In genomic region chr15:58331562-58331902, GRCh38 we compare ENCODE assay signal across 8 cellular contexts.
A peak's percentile ranks its signal among the peaks of the same experiment; 100 is the strongest.
DNase-seq lines count a peak whose midpoint lies in the region; ATAC-seq and TF ChIP-seq lines count a peak whose summit lies in the region.

No MANE protein-coding gene starts in this region.

- no peaks in the 10 kb centered on the region for H3K27me3 ChIP-seq in heart right ventricle

- H3K4me3 Mint-ChIP-seq in WTC11, result no peak overlapping the region
- peak overlapping the region; percentile 30 to 64 for H3K4me3 Mint-ChIP-seq in stimulated activated naive CD8-positive, alpha-beta T cell treated with anti-CD3 and anti-CD28 coated beads, Interleukin-15, amount 100 ng/mL, for 72 hours

- no peaks in the 10 kb centered on the region for H3K36me3 ChIP-seq in heart right ventricle

- ATAC-seq in HG03108 (IDR thresholded peaks at IDR 0.05; ENCODE audit: unreplicated experiment) (peak; percentile 4), WTC11 (peak; percentile 20; the same call in 1 of the 2 replicates), heart right ventricle (peak; percentile 13 to 42 (median 26)), HG03442 (IDR thresholded peaks at IDR 0.05; ENCODE audit: unreplicated experiment) (no peak)
- no peak for ATAC-seq in stimulated activated naive CD8-positive, alpha-beta T cell treated with anti-CD3 and anti-CD28 coated beads, Interleukin-15, amount 100 ng/mL, for 72 hours

- 28 to 48% methylated on average over 2 of the region's 2 CpGs for WGBS in heart right ventricle, 2 donors

- POLR2A ChIA-PET in WTC11 (lab: Charles Lee), result no interaction called here

- H3K27ac ChIP-seq in heart right ventricle, result peak overlapping the region; percentile 7 to 95 (median 88)

- intact Hi-C loops in heart right ventricle (cut with DNase I), result loop anchor here in 3 of 10 donors (5.0 to 10.0 kb wide), 6 partner anchors 63 to 603 kb away; partner anchors contain the start of genes ADAM10 (in 1 of the 3) and SLTM (in 1 of the 3)

- no peak for TF ChIP-seq CTCF in WTC11 (IDR thresholded peaks at IDR 0.05)
- no peak for TF ChIP-seq CTCF in heart right ventricle (IDR thresholded peaks at IDR 0.05)

- no peaks in the 10 kb centered on the region for H3K27me3 Mint-ChIP-seq in WTC11 (ENCODE audit: low read depth)
- H3K27me3 Mint-ChIP-seq in stimulated activated naive CD8-positive, alpha-beta T cell treated with anti-CD3 and anti-CD28 coated beads, Interleukin-15, amount 100 ng/mL, for 72 hours, result no peaks in the 10 kb centered on the region

- peaks cover 42% of the 10 kb centered on the region for H3K4me1 Mint-ChIP-seq in WTC11
- peaks cover 39% of the 10 kb centered on the region for H3K4me1 Mint-ChIP-seq in stimulated activated naive CD8-positive, alpha-beta T cell treated with anti-CD3 and anti-CD28 coated beads, Interleukin-15, amount 100 ng/mL, for 72 hours

- peaks cover 18 to 47% (median 38%) of the 10 kb centered on the region in 9 donors for H3K4me1 ChIP-seq in heart right ventricle

- peaks cover 23% of the 10 kb centered on the region for H3K9me3 Mint-ChIP-seq in WTC11
- H3K9me3 Mint-ChIP-seq in stimulated activated naive CD8-positive, alpha-beta T cell treated with anti-CD3 and anti-CD28 coated beads, Interleukin-15, amount 100 ng/mL, for 72 hours, result peaks cover 10 to 26% of the 10 kb centered on the region in 2 donors

- DNase-seq in WTC11 (ENCODE audit: low spot score), result no peak
- no peak for DNase-seq in heart right ventricle
- DNase-seq in stimulated activated naive CD8-positive, alpha-beta T cell treated with anti-CD3 and anti-CD28 coated beads, Interleukin-15, amount 100 ng/mL, for 72 hours, result no peak
- DNase-seq in glomerular visceral epithelial cell (ENCODE audit: extremely low spot score), result no peak
- no peak for DNase-seq in HK-2 (ENCODE audit: unreplicated experiment)
- no peak for DNase-seq in T-helper 9 cell

- peaks cover 0 to 15% (median 0%) of the 10 kb centered on the region in 11 donors for H3K9me3 ChIP-seq in heart right ventricle

- H3K36me3 Mint-ChIP-seq in WTC11, result peaks cover 9% of the 10 kb centered on the region

- H3K27ac Mint-ChIP-seq in WTC11, result peak overlapping the region; percentile 94
- peak overlapping the region; percentile 87 to 92 for H3K27ac Mint-ChIP-seq in stimulated activated naive CD8-positive, alpha-beta T cell treated with anti-CD3 and anti-CD28 coated beads, Interleukin-15, amount 100 ng/mL, for 72 hours

- CTCF ChIA-PET in WTC11 (lab: Charles Lee), result interaction anchor here (0.7 to 1.3 kb wide), 3 partner anchors 8 to 52 kb away, joined by 3 to 4 read pairs (median 3); no protein-coding TSS in a partner anchor

- peak overlapping the region in 3 of 10 donors; percentile 1 to 8 (median 1) for H3K4me3 ChIP-seq in heart right ventricle

TF ChIP-seq in WTC11, 78 proteins besides CTCF, POLR2A, EP300 and RAD21:
- TF ChIP-seq ZNF263 (CRISPR knock-in tag; IDR thresholded peaks at IDR 0.05; ENCODE audit: low read depth), result no peak
- no peak for TF ChIP-seq TCF7 (CRISPR knock-in tag; IDR thresholded peaks at IDR 0.05; ENCODE audit: low read depth)
- TF ChIP-seq AR (CRISPR knock-in tag; IDR thresholded peaks at IDR 0.05), result no peak
- no peak for TF ChIP-seq ZBTB21 (CRISPR knock-in tag; IDR thresholded peaks at IDR 0.05; ENCODE audit: borderline replicate concordance)

Comparison
In these comparisons a context has a peak if more than half of its experiments do, and no peak if none do; other contexts are left out.
1. ATAC-seq: peak in HG03108 (single experiment), WTC11 (single experiment) and heart right ventricle (8 of 8); none in stimulated activated naive CD8-positive, alpha-beta T cell treated with anti-CD3 and anti-CD28 coated beads, Interleukin-15, amount 100 ng/mL, for 72 hours (single experiment) and HG03442 (single experiment).